Comparison of ENCODE assay signal across 22 cellular contexts in genomic region chr20:42419814-42420532, GRCh38.
DNase-seq lines count a peak whose midpoint lies in the region; TF ChIP-seq lines count a peak whose summit lies in the region.
"Had no signal": no experiment of that assay in that cellular context is flagged by ENCODE, and none has a peak within 500 bp of the region (broad histone marks: within the 10 kb centered on the region; RNA-seq: fewer than 3 reads in every experiment).

No MANE protein-coding gene starts in this region.

- no peak for TF ChIP-seq EP300 in esophagus muscularis mucosa (IDR thresholded peaks at IDR 0.05)

- no peak for TF ChIP-seq POLR2A in esophagus muscularis mucosa (IDR thresholded peaks at IDR 0.05; ENCODE audit: low read depth)

- H2AFZ ChIP-seq in smooth muscle cell (ENCODE audit: low read depth), result no peak overlapping the region
- H2AFZ ChIP-seq: GM23338 had no signal

- H3K4me1 ChIP-seq in esophagus muscularis mucosa (no peaks in the 10 kb centered on the region), smooth muscle cell (ENCODE audit: low read depth) (no peaks in the 10 kb centered on the region)
- H3K4me1 ChIP-seq: A549; BE2C; BLaER1 treated with 17β-estradiol and CSF1 and Interleukin-3, amounts not matched to agents 10 nM and 100 nM; HAP-1 had no signal

- H3K27me3 ChIP-seq in esophagus muscularis mucosa (peaks cover 0 to 5% (median 0%) of the 10 kb centered on the region in 4 donors), smooth muscle cell (ENCODE audit: low read depth) (no peaks in the 10 kb centered on the region)
- H3K27me3 ChIP-seq: BE2C; BLaER1 treated with 17β-estradiol and CSF1 and Interleukin-3, amounts not matched to agents 10 nM and 100 nM had no signal

- WGBS in esophagus muscularis mucosa, result 58% methylated on average over 15 of the region's 15 CpGs
- 60% methylated on average over 15 of the region's 15 CpGs for WGBS in smooth muscle cell (ENCODE audit: low lambda C conversion rate)

- H3K9me3 ChIP-seq in esophagus muscularis mucosa, result no peaks in the 10 kb centered on the region
- H3K9me3 ChIP-seq in smooth muscle cell (replicated peaks; ENCODE audit: low read depth), result no peaks in the 10 kb centered on the region
- H3K9me3 ChIP-seq: A549; BE2C; BLaER1 treated with 17β-estradiol and CSF1 and Interleukin-3, amounts not matched to agents 10 nM and 100 nM had no signal

- peak overlapping the region; percentile 60 for H3K4me2 ChIP-seq in smooth muscle cell
- H3K4me2 ChIP-seq: A549; BLaER1 treated with 17β-estradiol and CSF1 and Interleukin-3, amounts not matched to agents 10 nM and 100 nM; GM23338 had no signal

- no peak overlapping the region for H3K4me3 ChIP-seq in esophagus muscularis mucosa
- no peak overlapping the region for H3K4me3 ChIP-seq in smooth muscle cell
- H3K4me3 ChIP-seq: A549; BLaER1 treated with 17β-estradiol and CSF1 and Interleukin-3, amounts not matched to agents 10 nM and 100 nM; GM12878; GM23338; HAP-1 had no signal

- peak; percentile 32 for DNase-seq in NCI-H526 treated with DMSO at 0.1 percent for 48 hours (lab: John Stamatoyannopoulos, UW)
- DNase-seq in NCI-H526 (lab: John Stamatoyannopoulos, UW), result no peak
- peak; percentile 88 for DNase-seq in esophagus muscularis mucosa (ENCODE audit: extremely low spot score)
- no peak for DNase-seq in smooth muscle cell (lab: John Stamatoyannopoulos, UW; ENCODE audit: unreplicated experiment)
- no peak for DNase-seq in T-helper 2 cell
- no peak for DNase-seq in kidney glomerular epithelial cell (lab: John Stamatoyannopoulos, UW)
- DNase-seq: 8988T; ACHN; AML-193; BE2C; CD4-positive, alpha-beta T cell; CD8-positive, alpha-beta memory T cell; DMS 273 treated with DMSO at 0.1 percent for 48 hours; DMS79; EL; GDM1; HFFc6 had no signal

- H3K9ac ChIP-seq in smooth muscle cell (ENCODE audit: low read depth), result no peak overlapping the region
- H3K9ac ChIP-seq: BLaER1 treated with 17β-estradiol and CSF1 and Interleukin-3, amounts not matched to agents 10 nM and 100 nM had no signal

- H3K79me2 ChIP-seq in smooth muscle cell (ENCODE audit: low read depth), result no peaks in the 10 kb centered on the region

- TF ChIP-seq CTCF in esophagus muscularis mucosa (IDR thresholded peaks at IDR 0.05), result no peak
- TF ChIP-seq CTCF in smooth muscle cell (IDR thresholded peaks at IDR 0.05; ENCODE audit: borderline replicate concordance, insufficient read depth, poor library complexity, severe bottlenecking), result no peak

- H3F3A ChIP-seq in smooth muscle cell (ENCODE audit: low read depth), result no peaks in the 10 kb centered on the region

- no peaks in the 10 kb centered on the region for H4K20me1 ChIP-seq in smooth muscle cell (ENCODE audit: low read depth)
- H4K20me1 ChIP-seq: BLaER1 treated with 17β-estradiol and CSF1 and Interleukin-3, amounts not matched to agents 10 nM and 100 nM had no signal

- H3K27ac ChIP-seq in esophagus muscularis mucosa (replicated peaks in 1 of 4) (no peak overlapping the region), smooth muscle cell (ENCODE audit: low read depth) (no peak overlapping the region)
- H3K27ac ChIP-seq: A549; BLaER1 treated with 17β-estradiol and CSF1 and Interleukin-3, amounts not matched to agents 10 nM and 100 nM had no signal

- intact Hi-C loops in esophagus muscularis mucosa (cut with DNase I), result no loop called here

- H3K36me3 ChIP-seq in esophagus muscularis mucosa (no peaks in the 10 kb centered on the region), smooth muscle cell (ENCODE audit: low read depth) (no peaks in the 10 kb centered on the region)
- H3K36me3 ChIP-seq: BE2C; BLaER1 treated with 17β-estradiol and CSF1 and Interleukin-3, amounts not matched to agents 10 nM and 100 nM; HAP-1 had no signal

Comparison
In these comparisons a context has a peak if more than half of its experiments do, and no peak if none do; other contexts are left out.
1. DNase-seq: peak in NCI-H526 treated with DMSO at 0.1 percent for 48 hours (single experiment) and esophagus muscularis mucosa (single experiment); none in NCI-H526 (0 of 2), smooth muscle cell (single experiment), T-helper 2 cell (0 of 5) and kidney glomerular epithelial cell (single experiment).